ENCODE assay signal across 1 cellular context in the genomic region with DNA sequence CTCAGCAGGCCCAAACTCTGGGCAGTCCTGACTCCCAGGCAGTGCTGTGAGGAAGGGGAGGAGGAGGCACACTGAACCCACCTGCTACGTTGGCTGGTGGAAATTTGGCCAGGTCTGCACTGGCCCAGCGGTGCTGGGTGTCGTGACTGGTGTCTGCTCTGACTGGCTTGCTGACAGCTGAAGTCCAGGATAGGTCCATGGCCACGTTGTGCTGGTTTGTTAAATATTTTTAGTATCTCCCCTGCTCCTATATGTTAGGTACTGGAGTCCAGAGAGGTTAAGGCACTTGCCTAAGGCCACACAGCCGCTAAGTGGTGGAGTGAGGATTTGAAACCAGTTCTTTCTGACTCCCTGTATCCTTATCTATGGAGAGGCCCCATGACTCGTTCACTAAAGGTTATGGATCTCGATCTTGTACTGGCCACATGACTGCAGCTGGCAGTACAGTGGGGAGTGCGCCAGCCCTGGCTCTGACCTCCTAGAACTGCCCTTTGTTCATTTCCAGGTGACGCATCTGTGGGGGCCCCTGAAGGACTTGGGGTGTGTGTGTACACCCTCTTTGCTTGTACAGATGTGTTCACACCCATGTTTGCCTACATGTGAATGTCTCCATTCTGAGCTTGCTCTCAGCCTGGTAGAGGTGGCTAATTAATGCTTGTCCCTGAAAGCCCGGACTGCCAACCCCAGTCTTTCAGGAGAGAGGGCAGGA.
TF ChIP-seq lines count a peak whose summit lies in the region.

No MANE protein-coding gene starts in this region.

TF ChIP-seq in endothelial cell of umbilical vein, 7 proteins besides CTCF, POLR2A, EP300 and RAD21:
- TF ChIP-seq, protein P1, sequence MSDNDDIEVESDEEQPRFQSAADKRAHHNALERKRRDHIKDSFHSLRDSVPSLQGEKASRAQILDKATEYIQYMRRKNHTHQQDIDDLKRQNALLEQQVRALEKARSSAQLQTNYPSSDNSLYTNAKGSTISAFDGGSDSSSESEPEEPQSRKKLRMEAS (IDR thresholded peaks at IDR 0.05; ENCODE audit: insufficient read depth, insufficient read length): no peak
- no peak for TF ChIP-seq EZH2 (IDR thresholded peaks at IDR 0.05; ENCODE audit: borderline replicate concordance, low read depth, low read length, severe bottlenecking)
- TF ChIP-seq FOS (IDR thresholded peaks at IDR 0.05; ENCODE audit: borderline replicate concordance, insufficient read depth, low read length): no peak
- TF ChIP-seq POLR2AphosphoS5 (IDR thresholded peaks at IDR 0.05; ENCODE audit: insufficient read depth, low read depth, low read length): no peak
- TF ChIP-seq JUN (IDR thresholded peaks at IDR 0.05; ENCODE audit: borderline replicate concordance, insufficient read depth, insufficient read length, low read depth): no peak
- TF ChIP-seq GATA2 (IDR thresholded peaks at IDR 0.05; ENCODE audit: insufficient read depth, insufficient read length, low read depth, low read length): no peak
- TF ChIP-seq MYC (IDR thresholded peaks at IDR 0.05; ENCODE audit: low read depth, low read length): no peak
TF ChIP-seq in endothelial cell of umbilical vein: peak in this region for 0.
